ENCODE assay signal across 1 cellular context in genomic region chr11:112024778-112025678, GRCh38.
TF ChIP-seq lines count a peak whose summit lies in the region.

TSS of gene DLAT (plus strand) at chr11:112025408. CDS start at chr11:112025473, 65 bp downstream.

TF ChIP-seq in WTC11, 78 proteins besides CTCF, POLR2A, EP300 and RAD21 (continued from another document and continues in another):
- TF ChIP-seq, protein P1, sequence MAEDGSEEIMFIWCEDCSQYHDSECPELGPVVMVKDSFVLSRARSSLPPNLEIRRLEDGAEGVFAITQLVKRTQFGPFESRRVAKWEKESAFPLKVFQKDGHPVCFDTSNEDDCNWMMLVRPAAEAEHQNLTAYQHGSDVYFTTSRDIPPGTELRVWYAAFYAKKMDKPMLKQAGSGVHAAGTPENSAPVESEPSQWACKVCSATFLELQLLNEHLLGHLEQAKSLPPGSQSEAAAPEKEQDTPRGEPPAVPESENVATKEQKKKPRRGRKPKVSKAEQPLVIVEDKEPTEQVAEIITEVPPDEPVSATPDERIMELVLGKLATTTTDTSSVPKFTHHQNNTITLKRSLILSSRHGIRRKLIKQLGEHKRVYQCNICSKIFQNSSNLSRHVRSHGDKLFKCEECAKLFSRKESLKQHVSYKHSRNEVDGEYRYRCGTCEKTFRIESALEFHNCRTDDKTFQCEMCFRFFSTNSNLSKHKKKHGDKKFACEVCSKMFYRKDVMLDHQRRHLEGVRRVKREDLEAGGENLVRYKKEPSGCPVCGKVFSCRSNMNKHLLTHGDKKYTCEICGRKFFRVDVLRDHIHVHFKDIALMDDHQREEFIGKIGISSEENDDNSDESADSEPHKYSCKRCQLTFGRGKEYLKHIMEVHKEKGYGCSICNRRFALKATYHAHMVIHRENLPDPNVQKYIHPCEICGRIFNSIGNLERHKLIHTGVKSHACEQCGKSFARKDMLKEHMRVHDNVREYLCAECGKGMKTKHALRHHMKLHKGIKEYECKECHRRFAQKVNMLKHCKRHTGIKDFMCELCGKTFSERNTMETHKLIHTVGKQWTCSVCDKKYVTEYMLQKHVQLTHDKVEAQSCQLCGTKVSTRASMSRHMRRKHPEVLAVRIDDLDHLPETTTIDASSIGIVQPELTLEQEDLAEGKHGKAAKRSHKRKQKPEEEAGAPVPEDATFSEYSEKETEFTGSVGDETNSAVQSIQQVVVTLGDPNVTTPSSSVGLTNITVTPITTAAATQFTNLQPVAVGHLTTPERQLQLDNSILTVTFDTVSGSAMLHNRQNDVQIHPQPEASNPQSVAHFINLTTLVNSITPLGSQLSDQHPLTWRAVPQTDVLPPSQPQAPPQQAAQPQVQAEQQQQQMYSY (CRISPR knock-in tag; IDR thresholded peaks at IDR 0.05) = peak; percentile 99
- TF ChIP-seq GTF2I (CRISPR knock-in tag; conservative IDR thresholded peaks at IDR 0.05) (no peak), ZNF396 (CRISPR knock-in tag; IDR thresholded peaks at IDR 0.05; ENCODE audit: borderline replicate concordance) (no peak), ZBTB21 (CRISPR knock-in tag; IDR thresholded peaks at IDR 0.05; ENCODE audit: borderline replicate concordance) (peak; percentile 77), CREB1 (CRISPR knock-in tag; IDR thresholded peaks at IDR 0.05) (no peak), FOXK1 (CRISPR knock-in tag; IDR thresholded peaks at IDR 0.05) (peak; percentile 87), ZNF281 (CRISPR knock-in tag; IDR thresholded peaks at IDR 0.05) (peak; percentile 40; the same call in 1 of the 2 replicates), SMAD3 (CRISPR knock-in tag; IDR thresholded peaks at IDR 0.05; ENCODE audit: borderline replicate concordance) (no peak), ZNF232 (CRISPR knock-in tag; IDR thresholded peaks at IDR 0.05) (no peak), NR3C1 (CRISPR knock-in tag; conservative IDR thresholded peaks at IDR 0.05; ENCODE audit: low read depth) (no peak), ZNF317 (CRISPR knock-in tag; IDR thresholded peaks at IDR 0.05; ENCODE audit: borderline replicate concordance, low read depth) (no peak), SP1 (CRISPR knock-in tag; conservative IDR thresholded peaks at IDR 0.05) (peak; percentile 89), NR1H2 (CRISPR knock-in tag; IDR thresholded peaks at IDR 0.05) (no peak), USF2 (CRISPR knock-in tag; IDR thresholded peaks at IDR 0.05) (no peak), ZNF219 (CRISPR knock-in tag; IDR thresholded peaks at IDR 0.05; ENCODE audit: borderline replicate concordance) (no peak), MAX (CRISPR knock-in tag; IDR thresholded peaks at IDR 0.05) (peak; percentile 90), RELA (CRISPR knock-in tag; IDR thresholded peaks at IDR 0.05; ENCODE audit: borderline replicate concordance) (no peak; the same call in 1 of the 2 replicates), GABPB1 (CRISPR knock-in tag; IDR thresholded peaks at IDR 0.05) (peak; percentile 53), ERG (CRISPR knock-in tag; IDR thresholded peaks at IDR 0.05) (no peak), CBFB (CRISPR knock-in tag; IDR thresholded peaks at IDR 0.05; ENCODE audit: low read depth) (peak; percentile 86; the same call in 1 of the 2 replicates), JAZF1 (CRISPR knock-in tag; IDR thresholded peaks at IDR 0.05) (no peak), JUN (CRISPR knock-in tag; IDR thresholded peaks at IDR 0.05) (no peak), TEAD4 (CRISPR knock-in tag; IDR thresholded peaks at IDR 0.05) (no peak), NFE2L1 (CRISPR knock-in tag; IDR thresholded peaks at IDR 0.05) (no peak), ATF3 (CRISPR knock-in tag; conservative IDR thresholded peaks at IDR 0.05) (no peak), MYBL2 (CRISPR knock-in tag; IDR thresholded peaks at IDR 0.05) (peak; percentile 73; the same call in 1 of the 2 replicates), ELF4 (CRISPR knock-in tag; IDR thresholded peaks at IDR 0.05; ENCODE audit: low read depth) (no peak)
- TF ChIP-seq, protein P2, sequence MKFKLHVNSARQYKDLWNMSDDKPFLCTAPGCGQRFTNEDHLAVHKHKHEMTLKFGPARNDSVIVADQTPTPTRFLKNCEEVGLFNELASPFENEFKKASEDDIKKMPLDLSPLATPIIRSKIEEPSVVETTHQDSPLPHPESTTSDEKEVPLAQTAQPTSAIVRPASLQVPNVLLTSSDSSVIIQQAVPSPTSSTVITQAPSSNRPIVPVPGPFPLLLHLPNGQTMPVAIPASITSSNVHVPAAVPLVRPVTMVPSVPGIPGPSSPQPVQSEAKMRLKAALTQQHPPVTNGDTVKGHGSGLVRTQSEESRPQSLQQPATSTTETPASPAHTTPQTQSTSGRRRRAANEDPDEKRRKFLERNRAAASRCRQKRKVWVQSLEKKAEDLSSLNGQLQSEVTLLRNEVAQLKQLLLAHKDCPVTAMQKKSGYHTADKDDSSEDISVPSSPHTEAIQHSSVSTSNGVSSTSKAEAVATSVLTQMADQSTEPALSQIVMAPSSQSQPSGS (CRISPR knock-in tag; IDR thresholded peaks at IDR 0.05; ENCODE audit: borderline replicate concordance, low read depth) = no peak
- TF ChIP-seq, protein P3, sequence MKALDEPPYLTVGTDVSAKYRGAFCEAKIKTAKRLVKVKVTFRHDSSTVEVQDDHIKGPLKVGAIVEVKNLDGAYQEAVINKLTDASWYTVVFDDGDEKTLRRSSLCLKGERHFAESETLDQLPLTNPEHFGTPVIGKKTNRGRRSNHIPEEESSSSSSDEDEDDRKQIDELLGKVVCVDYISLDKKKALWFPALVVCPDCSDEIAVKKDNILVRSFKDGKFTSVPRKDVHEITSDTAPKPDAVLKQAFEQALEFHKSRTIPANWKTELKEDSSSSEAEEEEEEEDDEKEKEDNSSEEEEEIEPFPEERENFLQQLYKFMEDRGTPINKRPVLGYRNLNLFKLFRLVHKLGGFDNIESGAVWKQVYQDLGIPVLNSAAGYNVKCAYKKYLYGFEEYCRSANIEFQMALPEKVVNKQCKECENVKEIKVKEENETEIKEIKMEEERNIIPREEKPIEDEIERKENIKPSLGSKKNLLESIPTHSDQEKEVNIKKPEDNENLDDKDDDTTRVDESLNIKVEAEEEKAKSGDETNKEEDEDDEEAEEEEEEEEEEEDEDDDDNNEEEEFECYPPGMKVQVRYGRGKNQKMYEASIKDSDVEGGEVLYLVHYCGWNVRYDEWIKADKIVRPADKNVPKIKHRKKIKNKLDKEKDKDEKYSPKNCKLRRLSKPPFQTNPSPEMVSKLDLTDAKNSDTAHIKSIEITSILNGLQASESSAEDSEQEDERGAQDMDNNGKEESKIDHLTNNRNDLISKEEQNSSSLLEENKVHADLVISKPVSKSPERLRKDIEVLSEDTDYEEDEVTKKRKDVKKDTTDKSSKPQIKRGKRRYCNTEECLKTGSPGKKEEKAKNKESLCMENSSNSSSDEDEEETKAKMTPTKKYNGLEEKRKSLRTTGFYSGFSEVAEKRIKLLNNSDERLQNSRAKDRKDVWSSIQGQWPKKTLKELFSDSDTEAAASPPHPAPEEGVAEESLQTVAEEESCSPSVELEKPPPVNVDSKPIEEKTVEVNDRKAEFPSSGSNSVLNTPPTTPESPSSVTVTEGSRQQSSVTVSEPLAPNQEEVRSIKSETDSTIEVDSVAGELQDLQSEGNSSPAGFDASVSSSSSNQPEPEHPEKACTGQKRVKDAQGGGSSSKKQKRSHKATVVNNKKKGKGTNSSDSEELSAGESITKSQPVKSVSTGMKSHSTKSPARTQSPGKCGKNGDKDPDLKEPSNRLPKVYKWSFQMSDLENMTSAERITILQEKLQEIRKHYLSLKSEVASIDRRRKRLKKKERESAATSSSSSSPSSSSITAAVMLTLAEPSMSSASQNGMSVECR (CRISPR knock-in tag; IDR thresholded peaks at IDR 0.05; ENCODE audit: borderline replicate concordance) = peak; percentile 79; the same call in 1 of the 2 replicates
- TF ChIP-seq, protein P4, sequence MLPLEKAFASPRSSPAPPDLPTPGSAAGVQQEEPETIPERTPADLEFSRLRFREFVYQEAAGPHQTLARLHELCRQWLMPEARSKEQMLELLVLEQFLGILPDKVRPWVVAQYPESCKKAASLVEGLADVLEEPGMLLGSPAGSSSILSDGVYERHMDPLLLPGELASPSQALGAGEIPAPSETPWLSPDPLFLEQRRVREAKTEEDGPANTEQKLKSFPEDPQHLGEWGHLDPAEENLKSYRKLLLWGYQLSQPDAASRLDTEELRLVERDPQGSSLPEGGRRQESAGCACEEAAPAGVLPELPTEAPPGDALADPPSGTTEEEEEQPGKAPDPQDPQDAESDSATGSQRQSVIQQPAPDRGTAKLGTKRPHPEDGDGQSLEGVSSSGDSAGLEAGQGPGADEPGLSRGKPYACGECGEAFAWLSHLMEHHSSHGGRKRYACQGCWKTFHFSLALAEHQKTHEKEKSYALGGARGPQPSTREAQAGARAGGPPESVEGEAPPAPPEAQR (CRISPR knock-in tag; IDR thresholded peaks at IDR 0.05) = no peak
- TF ChIP-seq, protein P5, sequence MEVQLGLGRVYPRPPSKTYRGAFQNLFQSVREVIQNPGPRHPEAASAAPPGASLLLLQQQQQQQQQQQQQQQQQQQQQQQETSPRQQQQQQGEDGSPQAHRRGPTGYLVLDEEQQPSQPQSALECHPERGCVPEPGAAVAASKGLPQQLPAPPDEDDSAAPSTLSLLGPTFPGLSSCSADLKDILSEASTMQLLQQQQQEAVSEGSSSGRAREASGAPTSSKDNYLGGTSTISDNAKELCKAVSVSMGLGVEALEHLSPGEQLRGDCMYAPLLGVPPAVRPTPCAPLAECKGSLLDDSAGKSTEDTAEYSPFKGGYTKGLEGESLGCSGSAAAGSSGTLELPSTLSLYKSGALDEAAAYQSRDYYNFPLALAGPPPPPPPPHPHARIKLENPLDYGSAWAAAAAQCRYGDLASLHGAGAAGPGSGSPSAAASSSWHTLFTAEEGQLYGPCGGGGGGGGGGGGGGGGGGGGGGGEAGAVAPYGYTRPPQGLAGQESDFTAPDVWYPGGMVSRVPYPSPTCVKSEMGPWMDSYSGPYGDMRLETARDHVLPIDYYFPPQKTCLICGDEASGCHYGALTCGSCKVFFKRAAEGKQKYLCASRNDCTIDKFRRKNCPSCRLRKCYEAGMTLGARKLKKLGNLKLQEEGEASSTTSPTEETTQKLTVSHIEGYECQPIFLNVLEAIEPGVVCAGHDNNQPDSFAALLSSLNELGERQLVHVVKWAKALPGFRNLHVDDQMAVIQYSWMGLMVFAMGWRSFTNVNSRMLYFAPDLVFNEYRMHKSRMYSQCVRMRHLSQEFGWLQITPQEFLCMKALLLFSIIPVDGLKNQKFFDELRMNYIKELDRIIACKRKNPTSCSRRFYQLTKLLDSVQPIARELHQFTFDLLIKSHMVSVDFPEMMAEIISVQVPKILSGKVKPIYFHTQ (CRISPR knock-in tag; IDR thresholded peaks at IDR 0.05) = no peak
- TF ChIP-seq, protein P6, sequence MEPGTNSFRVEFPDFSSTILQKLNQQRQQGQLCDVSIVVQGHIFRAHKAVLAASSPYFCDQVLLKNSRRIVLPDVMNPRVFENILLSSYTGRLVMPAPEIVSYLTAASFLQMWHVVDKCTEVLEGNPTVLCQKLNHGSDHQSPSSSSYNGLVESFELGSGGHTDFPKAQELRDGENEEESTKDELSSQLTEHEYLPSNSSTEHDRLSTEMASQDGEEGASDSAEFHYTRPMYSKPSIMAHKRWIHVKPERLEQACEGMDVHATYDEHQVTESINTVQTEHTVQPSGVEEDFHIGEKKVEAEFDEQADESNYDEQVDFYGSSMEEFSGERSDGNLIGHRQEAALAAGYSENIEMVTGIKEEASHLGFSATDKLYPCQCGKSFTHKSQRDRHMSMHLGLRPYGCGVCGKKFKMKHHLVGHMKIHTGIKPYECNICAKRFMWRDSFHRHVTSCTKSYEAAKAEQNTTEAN (CRISPR knock-in tag; IDR thresholded peaks at IDR 0.05) = no peak; the same call in 1 of the 2 replicates
